21 cellular contexts compared by ENCODE assay signal in the genomic region with DNA sequence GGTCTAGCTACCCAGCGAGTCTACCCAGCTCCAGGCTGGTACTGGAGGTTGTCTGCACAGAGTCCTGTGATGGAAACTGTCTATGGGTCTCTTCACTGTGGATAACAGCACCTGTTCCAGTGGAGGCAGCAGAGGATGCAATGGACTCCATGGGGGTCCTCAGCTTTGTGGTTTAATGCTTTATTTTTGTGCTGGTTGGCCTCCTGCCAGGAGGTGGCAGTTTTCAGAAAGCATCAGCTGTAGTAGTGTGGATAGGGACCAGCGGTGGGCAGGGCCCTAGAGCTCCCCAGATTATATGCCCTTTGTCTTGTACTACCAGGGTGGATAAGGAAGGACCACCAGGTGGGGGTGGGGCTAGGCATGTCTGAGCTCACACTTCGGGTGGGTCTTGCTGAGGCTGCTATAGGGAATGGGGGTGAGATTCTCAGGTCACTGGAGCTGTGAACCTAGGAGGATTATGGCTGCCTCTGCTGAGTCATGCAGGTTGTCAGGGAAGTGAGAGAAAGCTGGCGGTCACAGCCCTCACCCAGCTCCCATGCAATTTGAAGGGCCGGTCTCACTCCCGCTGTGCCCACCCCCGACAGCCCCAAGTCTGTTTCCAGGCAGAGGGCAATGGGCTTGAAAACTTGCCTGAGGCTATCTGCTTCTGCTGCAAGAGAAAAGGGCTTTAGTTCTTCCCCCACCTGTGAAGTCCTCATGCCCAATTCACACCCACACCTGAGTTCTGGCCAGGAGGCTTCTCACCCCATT.
"Had no signal": no experiment of that assay in that cellular context is flagged by ENCODE, and none has a peak within 500 bp of the region (broad histone marks: within the 10 kb centered on the region; RNA-seq: fewer than 3 reads in every experiment).

No MANE protein-coding gene starts in this region.

- H3K27me3 Mint-ChIP-seq: activated naive CD4-positive, alpha-beta T cell treated with anti-CD3 and anti-CD28 coated beads, Interleukin-2, amount 10 ng/mL, durations not matched to agents 7 days and 5 days; naive B cell had no signal

- H3K27ac Mint-ChIP-seq: activated naive CD4-positive, alpha-beta T cell treated with anti-CD3 and anti-CD28 coated beads, Interleukin-2, amount 10 ng/mL, durations not matched to agents 7 days and 5 days; activated T-helper 2 cell treated with anti-CD3 and anti-CD28 coated beads, Interferon-gamma antibody, Interleukin-2, Interleukin-4, amounts not matched to agents 10 μg/mL and 5 μg/mL and 100 μg/mL, durations not matched to agents 14 hours and 24 hours and 36 hours; stimulated activated naive B cell treated with anti-CD40 and anti-IgM and Interleukin-4, amounts not matched to agents 10 μg/mL and 1 μg/mL and 100 μg/mL, for 72 hours had no signal

- H3K9me3 ChIP-seq: adrenal gland, gastroesophageal sphincter, pancreas, thyroid gland had no signal

- H3K4me3 ChIP-seq: adrenal gland, dorsolateral prefrontal cortex, gastroesophageal sphincter, heart right ventricle, neural progenitor cell, pancreas, skin epidermis, thyroid gland, uterus had no signal

- H3K4me2 ChIP-seq: neural progenitor cell had no signal

- H3K4me1 ChIP-seq: adrenal gland, gastroesophageal sphincter, neural progenitor cell, pancreas, thyroid gland, uterus had no signal

- H3K4me3 Mint-ChIP-seq: activated naive CD4-positive, alpha-beta T cell treated with anti-CD3 and anti-CD28 coated beads, Interleukin-2, amount 10 ng/mL, durations not matched to agents 7 days and 5 days; naive B cell; neural progenitor cell; stimulated activated naive B cell treated with anti-CD40 and anti-IgM and Interleukin-4, amounts not matched to agents 10 μg/mL and 1 μg/mL and 100 μg/mL, for 72 hours had no signal

- H3K9ac ChIP-seq: neural progenitor cell had no signal

- DNase-seq: activated CD4-positive, alpha-beta T cell treated with anti-CD3 and anti-CD28 coated beads, Interleukin-2, amount 50 U/mL, for 48 hours; activated naive CD4-positive, alpha-beta T cell treated with anti-CD3 and anti-CD28 coated beads, Interleukin-2, amount 10 ng/mL, durations not matched to agents 7 days and 5 days; activated T-cell treated with anti-CD3 and anti-CD28 coated beads, Interleukin-2, amount 50 U/mL, for 1 hour; adrenal gland; dorsolateral prefrontal cortex; erythroblast; heart right ventricle; islet precursor cell; naive B cell; stimulated activated CD4-positive, alpha-beta T cell treated with anti-CD3 and anti-CD28 coated beads, Interleukin-15, amount 100 ng/mL, for 24 hours; stimulated activated CD4-positive, alpha-beta T cell treated with anti-CD3 and anti-CD28 coated beads, Interleukin-4, amount 100 ng/mL, for 1 hour; stimulated activated naive B cell treated with anti-CD40 and anti-IgM and Interleukin-4, amounts not matched to agents 10 μg/mL and 1 μg/mL and 100 μg/mL, for 72 hours; thyroid gland; uterus had no signal

- H3K36me3 ChIP-seq: adrenal gland, gastroesophageal sphincter, heart right ventricle, neural progenitor cell, pancreas, thyroid gland, uterus had no signal

- H3K27me3 ChIP-seq: adrenal gland, gastroesophageal sphincter, heart right ventricle, neural progenitor cell, pancreas, thyroid gland, uterus had no signal

- H3K4me1 Mint-ChIP-seq: activated naive CD4-positive, alpha-beta T cell treated with anti-CD3 and anti-CD28 coated beads, Interleukin-2, amount 10 ng/mL, durations not matched to agents 7 days and 5 days; naive B cell had no signal

- FAIRE-seq: pancreas had no signal

- ATAC-seq: gastroesophageal sphincter; heart right ventricle; left lobe of liver; pancreas; stimulated activated naive B cell treated with anti-CD40 and anti-IgM and Interleukin-4, amounts not matched to agents 10 μg/mL and 1 μg/mL and 100 μg/mL, for 72 hours had no signal

- H3K36me3 Mint-ChIP-seq: activated naive CD4-positive, alpha-beta T cell treated with anti-CD3 and anti-CD28 coated beads, Interleukin-2, amount 10 ng/mL, durations not matched to agents 7 days and 5 days; naive B cell; neural progenitor cell; stimulated activated naive B cell treated with anti-CD40 and anti-IgM and Interleukin-4, amounts not matched to agents 10 μg/mL and 1 μg/mL and 100 μg/mL, for 72 hours had no signal

- H3K27ac ChIP-seq: adrenal gland, dorsolateral prefrontal cortex, gastroesophageal sphincter, heart right ventricle, neural progenitor cell, pancreas, skin epidermis, thyroid gland, uterus, VCaP had no signal
